In the genomic region with DNA sequence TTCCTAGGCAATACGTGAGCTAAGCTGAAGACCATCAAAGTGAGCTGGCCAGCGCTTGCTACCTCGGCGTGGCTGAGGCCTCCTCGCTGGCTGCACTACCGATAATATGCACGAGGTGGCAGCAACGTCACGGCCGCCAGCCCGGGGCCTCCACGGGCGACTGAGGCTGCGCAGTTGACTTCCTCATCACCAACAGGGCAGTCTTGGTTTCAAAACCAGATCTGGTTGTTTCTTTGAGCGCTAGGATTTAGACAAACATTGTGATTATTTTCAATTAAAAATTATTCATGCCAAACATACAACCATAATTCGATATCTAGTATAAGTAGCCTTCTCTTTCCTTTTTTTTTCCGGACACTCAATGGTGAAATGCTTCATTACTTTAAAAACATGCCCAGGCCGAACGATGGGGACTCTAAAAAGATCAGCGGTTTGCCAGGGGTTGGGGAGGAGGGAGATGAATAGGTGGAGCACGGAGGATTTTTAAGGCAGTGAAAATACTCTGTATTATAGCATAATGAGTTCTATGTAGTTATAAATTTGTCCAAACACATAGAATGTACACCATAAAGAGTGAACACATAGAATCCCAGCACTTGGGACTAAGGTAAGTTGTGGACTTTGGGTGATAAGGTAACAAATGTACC, we compare ENCODE assay signal across 8 cellular contexts. TPM values are rescaled to one million over a fixed set of nuclear protein-coding genes. Genes with fewer than 3 reads are reported as not detected.
DNase-seq lines count a peak whose midpoint lies in the region; ATAC-seq and TF ChIP-seq lines count a peak whose summit lies in the region.

No MANE protein-coding gene starts in this region.

- no peak overlapping the region for H3K27ac ChIP-seq in AG04450 (ENCODE audit: low read depth, low read length)
- H3K27ac ChIP-seq in lung (ENCODE audit: low read depth in 1 of 2, low read length in 1 of 2): no peak overlapping the region

- CTCF ChIA-PET in AG04450 (lab: Charles Lee): interaction anchor here (0.5 to 3.5 kb wide), 18 partner anchors 14 to 910 kb away, joined by 3 to 18 read pairs (median 6); a partner anchor contains a TSS

- peak; percentile 95 for TF ChIP-seq CTCF in AG04450 (IDR thresholded peaks at IDR 0.05; ENCODE audit: low read depth, low read length)
- TF ChIP-seq CTCF in lung (IDR thresholded peaks at IDR 0.05; ENCODE audit: control extremely low read depth, extremely low read depth): peak; percentile 93

- ATAC-seq in GM18858 (IDR thresholded peaks at IDR 0.05; ENCODE audit: unreplicated experiment): peak; percentile 79
- ATAC-seq in HG03108 (IDR thresholded peaks at IDR 0.05; ENCODE audit: unreplicated experiment): peak; percentile 91
- peak; percentile 93 for ATAC-seq in lung (ENCODE audit: insufficient read depth, low FRiP score)

- H3K4me3 ChIP-seq in AG04450 (ENCODE audit: low read depth, low read length) (no peak overlapping the region), lung (no peak overlapping the region)

- no peaks in the 10 kb centered on the region for H3K9me3 ChIP-seq in AG04450 (ENCODE audit: control insufficient read depth, insufficient read depth, low read length)
- no peaks in the 10 kb centered on the region for H3K9me3 ChIP-seq in lung (ENCODE audit: control insufficient read depth in 2 of 2, insufficient read depth in 1 of 2, low read length in 1 of 2)

- peaks cover 4% of the 10 kb centered on the region for H3K27me3 ChIP-seq in AG04450 (ENCODE audit: control insufficient read depth, insufficient read depth, low read length)
- H3K27me3 ChIP-seq in lung (ENCODE audit: control insufficient read depth, insufficient read depth): no peaks in the 10 kb centered on the region

- DNase-seq in AG04450 (ENCODE audit: low read depth, low spot score): peak; percentile 15
- peak; percentile 75 for DNase-seq in NCI-H460 (ENCODE audit: extremely low read depth, low read depth)
- peak; percentile 77 for DNase-seq in activated CD4-positive, alpha-beta T cell treated with anti-CD3 and anti-CD28 coated beads, Interleukin-2, amount 50 U/mL, for 1 hour
- peak; percentile 86 for DNase-seq in dermis blood vessel endothelial cell
- peak; percentile 85 for DNase-seq in lung (ENCODE audit: low spot score)
- peak; percentile 49 for DNase-seq in stimulated activated CD8-positive, alpha-beta memory T cell treated with anti-CD3 and anti-CD28 coated beads, Interleukin-12 subunit alpha, Interleukin-12 subunit beta, amount 100 ng/mL, for 24 hours (ENCODE audit: extremely low read depth)

- no peaks in the 10 kb centered on the region for H3K36me3 ChIP-seq in lung (ENCODE audit: control insufficient read depth in 2 of 2, insufficient read depth in 2 of 2, low read length in 2 of 2)

- WGBS in lung, 2 donors: 29% methylated on average over 21 of the region's 21 CpGs

- H3K4me1 ChIP-seq in lung (ENCODE audit: control insufficient read depth in 2 of 2, insufficient read depth in 2 of 2, low read length in 2 of 2): no peaks in the 10 kb centered on the region

- POLR2A ChIA-PET in AG04450 (lab: Yijun Ruan, JAX): no interaction called here

RNA-seq across cellular contexts. Expression of a gene that starts 52.0 kb away (rescaled TPM):
- polyA plus RNA-seq in AG04450 (2011; rRNA removed) (115 and 157 TPM in 2 replicates), lung (10 to 100 TPM; 25.2 to 76.7 TPM)
- 103 and 104 TPM in 2 replicates for polyA minus RNA-seq in AG04450 (2011; rRNA and poly(A)+ RNA removed)
- 58.1 and 62.2 TPM in 2 replicates for total RNA-seq in NCI-H460 (2014; rRNA removed; shearing (Covaris generic))
- 35.0 and 40.2 TPM in 2 replicates for polyA plus RNA-seq in NCI-H460 (2014; cell fraction: nucleus; rRNA removed)
- total RNA-seq in dermis blood vessel endothelial cell (19.8 and 30.5 TPM in 2 replicates), lung (100 to 1,000 TPM in 1 of 2 donors, 10 to 100 TPM in 1; 66.1 to 488 TPM)

Comparison
In these comparisons a context has a peak if more than half of its experiments do, and no peak if none do; other contexts are left out.
1. DNase-seq: peak in every context shown above with its lines; median percentile 86 in dermis blood vessel endothelial cell; 85 in lung; 77 in activated CD4-positive, alpha-beta T cell treated with anti-CD3 and anti-CD28 coated beads, Interleukin-2, amount 50 U/mL, for 1 hour; 75 in NCI-H460; 49 in stimulated activated CD8-positive, alpha-beta memory T cell treated with anti-CD3 and anti-CD28 coated beads, Interleukin-12 subunit alpha, Interleukin-12 subunit beta, amount 100 ng/mL, for 24 hours; 15 in AG04450.